In the genomic region with DNA sequence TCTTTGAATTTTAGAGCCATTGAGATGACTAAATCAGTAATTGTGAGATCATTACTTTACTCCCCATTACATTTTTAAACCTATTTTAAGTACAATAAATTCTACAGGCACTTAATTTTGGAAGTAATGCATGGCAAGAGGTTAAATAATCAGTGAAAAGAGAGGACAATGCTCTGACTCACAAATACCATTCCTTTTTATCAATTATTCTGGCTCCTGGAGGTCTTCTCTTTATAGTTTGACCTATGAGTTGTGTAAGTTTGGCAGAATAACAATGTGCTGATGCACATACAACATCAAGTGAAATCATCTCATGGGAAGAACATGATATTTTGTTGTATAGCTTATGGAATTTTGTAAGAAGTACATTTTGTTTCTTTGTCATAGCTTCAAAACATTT, we compare ENCODE assay signal across 21 cellular contexts.
DNase-seq lines count a peak whose midpoint lies in the region; ATAC-seq, FAIRE-seq and TF ChIP-seq lines count a peak whose summit lies in the region.
"Had no signal": no experiment of that assay in that cellular context is flagged by ENCODE, and none has a peak within 500 bp of the region (broad histone marks: within the 10 kb centered on the region; RNA-seq: fewer than 3 reads in every experiment).

No MANE protein-coding gene starts in this region.

- H3K36me3 ChIP-seq in body of pancreas (replicated peaks in 1 of 2; ENCODE audit: insufficient read depth in 1 of 2, low read depth in 2 of 2), result no peaks in the 10 kb centered on the region
- H3K36me3 ChIP-seq: colonic mucosa, esophagus muscularis mucosa, spleen had no signal

- H3K27ac ChIP-seq in body of pancreas, result no peak overlapping the region
- H3K27ac ChIP-seq: colonic mucosa, esophagus muscularis mucosa, spleen had no signal

- no peak overlapping the region for H3K4me3 Mint-ChIP-seq in activated T-helper 17 cell treated with anti-CD3 and anti-CD28 coated beads, Interleukin-2, amount 50 U/mL, for 72 hours
- H3K4me3 Mint-ChIP-seq: activated naive CD8-positive, alpha-beta T cell treated with anti-CD3 and anti-CD28 coated beads, Interleukin-2, amount 10 ng/mL, durations not matched to agents 7 days and 5 days; B cell; mesothelial cell of epicardium; T-helper 17 cell had no signal

- FAIRE-seq in RCC 7860 (lab: Jason Lieb, UNC), result peak; percentile 77

- no peak overlapping the region for H3K4me3 ChIP-seq in choroid plexus epithelial cell (ENCODE audit: low read depth, low read length)
- no peak overlapping the region for H3K4me3 ChIP-seq in body of pancreas
- H3K4me3 ChIP-seq: colonic mucosa, esophagus muscularis mucosa, spleen had no signal

- H3K27me3 ChIP-seq in body of pancreas, result no peaks in the 10 kb centered on the region
- H3K27me3 ChIP-seq: colonic mucosa, esophagus muscularis mucosa, spleen had no signal

- H3K27me3 Mint-ChIP-seq in activated T-helper 17 cell treated with anti-CD3 and anti-CD28 coated beads, Interleukin-2, amount 50 U/mL, for 72 hours, result no peaks in the 10 kb centered on the region
- H3K27me3 Mint-ChIP-seq: activated naive CD8-positive, alpha-beta T cell treated with anti-CD3 and anti-CD28 coated beads, Interleukin-2, amount 10 ng/mL, durations not matched to agents 7 days and 5 days; B cell; T-helper 17 cell had no signal

- H3K9me3 ChIP-seq in body of pancreas, result no peaks in the 10 kb centered on the region
- H3K9me3 ChIP-seq: colonic mucosa, esophagus muscularis mucosa, spleen had no signal

- no peak overlapping the region for H3K27ac Mint-ChIP-seq in activated T-helper 17 cell treated with anti-CD3 and anti-CD28 coated beads, Interleukin-2, amount 50 U/mL, for 72 hours
- H3K27ac Mint-ChIP-seq: activated naive CD8-positive, alpha-beta T cell treated with anti-CD3 and anti-CD28 coated beads, Interleukin-2, amount 10 ng/mL, durations not matched to agents 7 days and 5 days; B cell; mesothelial cell of epicardium; T-helper 17 cell had no signal

- ATAC-seq in activated T-helper 17 cell treated with anti-CD3 and anti-CD28 coated beads, Interleukin-2, amount 50 U/mL, for 72 hours (replicated peaks), result no peak
- ATAC-seq in GM21423 (IDR thresholded peaks at IDR 0.05; ENCODE audit: unreplicated experiment) (no peak), body of pancreas (no peak)
- ATAC-seq: T-helper 17 cell had no signal

- intact Hi-C loops in body of pancreas (cut with DNase I), result no loop called here

- H3K4me1 ChIP-seq in body of pancreas, result peaks cover 26% of the 10 kb centered on the region
- H3K4me1 ChIP-seq: colonic mucosa, spleen had no signal

- no peaks in the 10 kb centered on the region for H3K36me3 Mint-ChIP-seq in activated T-helper 17 cell treated with anti-CD3 and anti-CD28 coated beads, Interleukin-2, amount 50 U/mL, for 72 hours (ENCODE audit: low read depth)
- H3K36me3 Mint-ChIP-seq: activated naive CD8-positive, alpha-beta T cell treated with anti-CD3 and anti-CD28 coated beads, Interleukin-2, amount 10 ng/mL, durations not matched to agents 7 days and 5 days; mesothelial cell of epicardium had no signal

- H3K4me1 Mint-ChIP-seq in activated T-helper 17 cell treated with anti-CD3 and anti-CD28 coated beads, Interleukin-2, amount 50 U/mL, for 72 hours, result no peaks in the 10 kb centered on the region
- H3K4me1 Mint-ChIP-seq: activated naive CD8-positive, alpha-beta T cell treated with anti-CD3 and anti-CD28 coated beads, Interleukin-2, amount 10 ng/mL, durations not matched to agents 7 days and 5 days; B cell; T-helper 17 cell had no signal

- DNase-seq in Daoy (ENCODE audit: low read depth), result peak; percentile 64
- peak; percentile 81 for DNase-seq in RCC 7860 (ENCODE audit: low spot score)
- peak; percentile 94 for DNase-seq in choroid plexus epithelial cell (ENCODE audit: low read depth)
- peak; percentile 90 for DNase-seq in non-pigmented ciliary epithelial cell (ENCODE audit: low read depth)
- no peak for DNase-seq in body of pancreas
- DNase-seq in hepatic stellate cell (ENCODE audit: low spot score), result no peak
- DNase-seq: activated CD4-positive, alpha-beta T cell treated with anti-CD3 and anti-CD28 coated beads for 48 hours; activated naive CD8-positive, alpha-beta T cell treated with anti-CD3 and anti-CD28 coated beads, Interleukin-2, amount 10 ng/mL, durations not matched to agents 7 days and 5 days; colonic mucosa; DMS 273 treated with DMSO at 0.1 percent for 48 hours; NCI-H2029; NCI-H526 treated with DMSO at 0.1 percent for 48 hours; nucleus accumbens; RPMI8226; spleen; T-helper 17 cell had no signal

- no peaks in the 10 kb centered on the region for H3K9me3 Mint-ChIP-seq in activated T-helper 17 cell treated with anti-CD3 and anti-CD28 coated beads, Interleukin-2, amount 50 U/mL, for 72 hours
- H3K9me3 Mint-ChIP-seq: activated naive CD8-positive, alpha-beta T cell treated with anti-CD3 and anti-CD28 coated beads, Interleukin-2, amount 10 ng/mL, durations not matched to agents 7 days and 5 days; mesothelial cell of epicardium had no signal

- TF ChIP-seq CTCF in choroid plexus epithelial cell (conservative IDR thresholded peaks at IDR 0.05; ENCODE audit: low read depth, low read length) (no peak), body of pancreas (IDR thresholded peaks at IDR 0.05) (no peak)

- TF ChIP-seq POLR2A in body of pancreas (IDR thresholded peaks at IDR 0.05), result no peak

Comparison
In these comparisons a context has a peak if more than half of its experiments do, and no peak if none do; other contexts are left out.
1. DNase-seq: peak in Daoy (single experiment), RCC 7860 (single experiment), choroid plexus epithelial cell (single experiment) and non-pigmented ciliary epithelial cell (single experiment); none in body of pancreas (0 of 4) and hepatic stellate cell (single experiment).